In the genomic region with DNA sequence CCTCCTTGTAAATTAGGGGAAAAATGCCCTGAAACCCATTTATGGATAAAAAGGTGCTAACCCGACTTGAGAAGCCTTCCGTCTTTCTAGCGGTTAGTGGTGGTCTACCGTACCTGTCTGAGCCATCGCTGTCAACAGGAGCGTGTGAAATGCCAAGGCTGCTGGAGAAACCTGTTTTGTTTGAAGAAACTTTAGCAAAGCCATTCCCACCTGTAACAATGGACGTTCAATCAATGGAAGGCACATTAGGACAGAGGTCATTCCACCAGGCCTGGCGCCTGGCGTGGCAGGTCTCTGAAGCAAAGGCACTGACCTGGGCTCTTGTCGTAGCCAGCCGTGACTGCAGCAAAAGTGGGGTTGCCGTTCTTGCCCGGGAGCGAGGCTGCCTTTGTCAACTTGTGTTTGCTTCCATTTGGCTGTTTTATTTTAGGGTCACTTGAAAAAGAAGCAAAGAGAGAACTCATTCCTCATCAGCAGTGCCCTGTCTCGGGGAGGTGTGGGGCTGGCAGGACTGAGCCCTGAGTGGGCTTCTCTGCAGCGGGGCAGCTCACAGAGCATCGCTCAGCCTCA, we compare ENCODE assay signal across 18 cellular contexts. TPM values are rescaled to one million over a fixed set of nuclear protein-coding genes. Genes with fewer than 3 reads are reported as not detected.
A peak's percentile ranks its signal among the peaks of the same experiment; 100 is the strongest.
DNase-seq lines count a peak whose midpoint lies in the region; ATAC-seq lines count a peak whose summit lies in the region.
"Had no signal": no experiment of that assay in that cellular context is flagged by ENCODE, and none has a peak within 500 bp of the region (broad histone marks: within the 10 kb centered on the region; RNA-seq: fewer than 3 reads in every experiment).

No MANE protein-coding gene starts in this region.

- peak overlapping the region; percentile 18 to 59 (median 51) for H3K4me3 Mint-ChIP-seq in CD4-positive, CD25-positive, alpha-beta regulatory T cell
- H3K4me3 Mint-ChIP-seq in activated T-helper 2 cell treated with anti-CD3 and anti-CD28 coated beads, Interferon-gamma antibody, Interleukin-2, Interleukin-4, amounts not matched to agents 10 μg/mL and 5 μg/mL and 100 μg/mL, durations not matched to agents 14 hours and 24 hours and 36 hours (ENCODE audit: low read depth) = peak overlapping the region; percentile 47
- peak overlapping the region; percentile 52 to 83 (median 74) for H3K4me3 Mint-ChIP-seq in naive thymus-derived CD8-positive, alpha-beta T cell
- H3K4me3 Mint-ChIP-seq: WTC11 had no signal

- peaks cover 46% of the 10 kb centered on the region for H3K36me3 Mint-ChIP-seq in CD4-positive, CD25-positive, alpha-beta regulatory T cell
- peaks cover 56% of the 10 kb centered on the region for H3K36me3 Mint-ChIP-seq in activated T-helper 2 cell treated with anti-CD3 and anti-CD28 coated beads, Interferon-gamma antibody, Interleukin-2, Interleukin-4, amounts not matched to agents 10 μg/mL and 5 μg/mL and 100 μg/mL, durations not matched to agents 14 hours and 24 hours and 36 hours (ENCODE audit: low read depth)
- H3K36me3 Mint-ChIP-seq in naive thymus-derived CD8-positive, alpha-beta T cell = peaks cover 4 to 85% (median 23%) of the 10 kb centered on the region in 3 donors

- H3K4me1 ChIP-seq in BLaER1 = peaks cover 59% of the 10 kb centered on the region
- H3K4me1 ChIP-seq in CD4-positive, CD25-positive, alpha-beta regulatory T cell (ENCODE audit: control insufficient read depth, insufficient read depth, low read length, poor library complexity, severe bottlenecking) = peaks cover 24% of the 10 kb centered on the region
- H3K4me1 ChIP-seq: BE2C, sigmoid colon had no signal

- H4K20me1 ChIP-seq in BLaER1 = no peaks in the 10 kb centered on the region

- no peak for DNase-seq in CD4-positive, CD25-positive, alpha-beta regulatory T cell
- no peak for DNase-seq in activated T-helper 2 cell treated with anti-CD3 and anti-CD28 coated beads, Interferon-gamma antibody, Interleukin-2, Interleukin-4, amounts not matched to agents 10 μg/mL and 5 μg/mL and 100 μg/mL, durations not matched to agents 14 hours and 24 hours and 36 hours (ENCODE audit: low spot score)
- no peak for DNase-seq in naive thymus-derived CD8-positive, alpha-beta T cell
- DNase-seq in kidney glomerular epithelial cell (lab: John Stamatoyannopoulos, UW) = no peak
- DNase-seq: amygdala, BE2C, caudate nucleus, DMS153, esophagus squamous epithelium, left ventricle myocardium superior, NCI-H524 treated with DMSO at 0.1 percent for 48 hours, ovary, sigmoid colon had no signal

- no peaks in the 10 kb centered on the region for H3K9me3 ChIP-seq in BLaER1
- H3K9me3 ChIP-seq in CD4-positive, CD25-positive, alpha-beta regulatory T cell (ENCODE audit: control insufficient read depth in 2 of 2, low read length in 2 of 2) = no peaks in the 10 kb centered on the region
- H3K9me3 ChIP-seq: BE2C, esophagus squamous epithelium, ovary, sigmoid colon had no signal

- no peak for ATAC-seq in CD4-positive, CD25-positive, alpha-beta regulatory T cell (ENCODE audit: low read depth in 2 of 2)
- ATAC-seq in naive thymus-derived CD8-positive, alpha-beta T cell = peak in 1 of 2 donors; percentile 22
- ATAC-seq in HG02938 (IDR thresholded peaks at IDR 0.05; ENCODE audit: unreplicated experiment) (no peak), HG02571 (IDR thresholded peaks at IDR 0.05; ENCODE audit: unreplicated experiment) (no peak)
- ATAC-seq: left ventricle myocardium superior, Right ventricle myocardium inferior had no signal

- no peaks in the 10 kb centered on the region for H3K27me3 Mint-ChIP-seq in CD4-positive, CD25-positive, alpha-beta regulatory T cell
- H3K27me3 Mint-ChIP-seq in activated T-helper 2 cell treated with anti-CD3 and anti-CD28 coated beads, Interferon-gamma antibody, Interleukin-2, Interleukin-4, amounts not matched to agents 10 μg/mL and 5 μg/mL and 100 μg/mL, durations not matched to agents 14 hours and 24 hours and 36 hours (ENCODE audit: low read depth) = no peaks in the 10 kb centered on the region
- H3K27me3 Mint-ChIP-seq in naive thymus-derived CD8-positive, alpha-beta T cell = no peaks in the 10 kb centered on the region

- H3K4me2 ChIP-seq in BLaER1 = peak overlapping the region; percentile 76

- no peaks in the 10 kb centered on the region for H3K27me3 ChIP-seq in BLaER1
- H3K27me3 ChIP-seq in CD4-positive, CD25-positive, alpha-beta regulatory T cell (ENCODE audit: control insufficient read depth, insufficient read depth, low read length) = no peaks in the 10 kb centered on the region
- H3K27me3 ChIP-seq: BE2C, esophagus squamous epithelium, ovary, sigmoid colon had no signal

- peak overlapping the region in 2 of 3 donors; percentile 38 to 80 for H3K27ac Mint-ChIP-seq in CD4-positive, CD25-positive, alpha-beta regulatory T cell
- peak overlapping the region; percentile 81 for H3K27ac Mint-ChIP-seq in activated T-helper 2 cell treated with anti-CD3 and anti-CD28 coated beads, Interferon-gamma antibody, Interleukin-2, Interleukin-4, amounts not matched to agents 10 μg/mL and 5 μg/mL and 100 μg/mL, durations not matched to agents 14 hours and 24 hours and 36 hours
- H3K27ac Mint-ChIP-seq in naive thymus-derived CD8-positive, alpha-beta T cell = peak overlapping the region; percentile 78 to 96 (median 88)
- H3K27ac Mint-ChIP-seq: WTC11 had no signal

- POLR2A ChIA-PET in naive thymus-derived CD8-positive, alpha-beta T cell (lab: Charles Lee) = no interaction called here

- H3K4me1 Mint-ChIP-seq in CD4-positive, CD25-positive, alpha-beta regulatory T cell = peaks cover 4 to 30% (median 14%) of the 10 kb centered on the region in 4 donors
- H3K4me1 Mint-ChIP-seq in activated T-helper 2 cell treated with anti-CD3 and anti-CD28 coated beads, Interferon-gamma antibody, Interleukin-2, Interleukin-4, amounts not matched to agents 10 μg/mL and 5 μg/mL and 100 μg/mL, durations not matched to agents 14 hours and 24 hours and 36 hours (ENCODE audit: low read depth) = peaks cover 32% of the 10 kb centered on the region
- peaks cover 18 to 50% (median 32%) of the 10 kb centered on the region in 4 donors for H3K4me1 Mint-ChIP-seq in naive thymus-derived CD8-positive, alpha-beta T cell

- H3K36me3 ChIP-seq in BLaER1 = peaks cover 88% of the 10 kb centered on the region
- H3K36me3 ChIP-seq in CD4-positive, CD25-positive, alpha-beta regulatory T cell (ENCODE audit: control insufficient read depth, insufficient read depth, low read length) = peaks cover 62% of the 10 kb centered on the region
- H3K36me3 ChIP-seq: BE2C, ovary had no signal

- H3K9me3 Mint-ChIP-seq in CD4-positive, CD25-positive, alpha-beta regulatory T cell = no peaks in the 10 kb centered on the region
- H3K9me3 Mint-ChIP-seq in activated T-helper 2 cell treated with anti-CD3 and anti-CD28 coated beads, Interferon-gamma antibody, Interleukin-2, Interleukin-4, amounts not matched to agents 10 μg/mL and 5 μg/mL and 100 μg/mL, durations not matched to agents 14 hours and 24 hours and 36 hours = no peaks in the 10 kb centered on the region
- H3K9me3 Mint-ChIP-seq in naive thymus-derived CD8-positive, alpha-beta T cell = no peaks in the 10 kb centered on the region
- H3K9me3 Mint-ChIP-seq: WTC11 had no signal

- H3K9ac ChIP-seq in BLaER1 = peak overlapping the region; percentile 22; the same call in 1 of the 2 replicates

- H3K4me3 ChIP-seq in BLaER1 = peak overlapping the region; percentile 23; the same call in 1 of the 2 replicates
- no peak overlapping the region for H3K4me3 ChIP-seq in CD4-positive, CD25-positive, alpha-beta regulatory T cell (ENCODE audit: low read depth, low read length)
- H3K4me3 ChIP-seq: esophagus squamous epithelium, ovary, sigmoid colon had no signal

- intact Hi-C loops in activated T-helper 2 cell treated with anti-CD3 and anti-CD28 coated beads, Interferon-gamma antibody, Interleukin-2, Interleukin-4, amounts not matched to agents 10 μg/mL and 5 μg/mL and 100 μg/mL, durations not matched to agents 14 hours and 24 hours and 36 hours (cut with micrococcal nuclease) = no loop called here

- peak overlapping the region; percentile 62 for H3K27ac ChIP-seq in BLaER1
- no peak overlapping the region for H3K27ac ChIP-seq in CD4-positive, CD25-positive, alpha-beta regulatory T cell (ENCODE audit: insufficient read depth, low read length, poor library complexity, severe bottlenecking)
- H3K27ac ChIP-seq: ovary, sigmoid colon had no signal

RNA-seq across cellular contexts. Expression of a gene that starts 47.2 kb away (rescaled TPM):
- total RNA-seq in CD4-positive, CD25-positive, alpha-beta regulatory T cell = 431 TPM
- polyA plus RNA-seq in CD4-positive, CD25-positive, alpha-beta regulatory T cell = 100 to 1,000 TPM; 104 to 144 (median 130) TPM
- 231 and 234 TPM in 2 replicates for total RNA-seq in activated T-helper 2 cell treated with anti-CD3 and anti-CD28 coated beads, Interferon-gamma antibody, Interleukin-2, Interleukin-4, amounts not matched to agents 10 μg/mL and 5 μg/mL and 100 μg/mL, durations not matched to agents 14 hours and 24 hours and 36 hours
- total RNA-seq in naive thymus-derived CD8-positive, alpha-beta T cell = 100 to 1,000 TPM; 490 to 503 TPM
- 100 to 1,000 TPM; 131 to 168 (median 149) TPM for polyA plus RNA-seq in naive thymus-derived CD8-positive, alpha-beta T cell
